Comparison of ENCODE assay signal across 1 cellular context in the genomic region with DNA sequence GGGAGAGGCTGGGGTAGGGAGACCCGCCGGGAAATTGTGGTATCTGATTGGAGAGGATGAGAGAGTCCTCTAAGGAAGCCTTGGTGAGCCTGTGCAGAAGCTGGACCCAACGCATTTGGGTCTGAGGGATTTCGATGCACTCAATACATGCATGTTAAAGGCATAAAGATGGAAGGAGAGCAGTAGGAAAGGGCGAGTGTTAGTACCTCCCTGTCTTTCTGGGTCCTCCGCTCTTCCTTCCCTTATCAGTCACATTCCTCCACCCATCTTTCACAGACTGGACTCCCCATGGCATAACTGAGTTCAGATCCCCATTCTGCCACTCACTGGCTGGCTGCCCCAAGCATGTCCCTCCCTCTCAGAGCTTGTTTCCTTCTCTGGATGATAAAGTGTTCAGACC.
TF ChIP-seq lines count a peak whose summit lies in the region.

No MANE protein-coding gene starts in this region.

TF ChIP-seq in H1, 55 proteins besides CTCF, POLR2A, EP300 and RAD21:
- TF ChIP-seq RNF2 (IDR thresholded peaks at IDR 0.05; ENCODE audit: borderline replicate concordance, low read depth, low read length, missing control alignments, poor library complexity, severe bottlenecking): no peak
- TF ChIP-seq HDAC6 (IDR thresholded peaks at IDR 0.05; ENCODE audit: low read depth, low read length): no peak
- TF ChIP-seq SUZ12 (IDR thresholded peaks at IDR 0.05; ENCODE audit: low read length): no peak
- TF ChIP-seq FOSL1 (IDR thresholded peaks at IDR 0.05; ENCODE audit: insufficient read depth, low read depth, low read length): no peak
- TF ChIP-seq SIN3A (conservative IDR thresholded peaks at IDR 0.05 in 1 of 2, IDR thresholded peaks at IDR 0.05 in 1 of 2; ENCODE audit: low read depth in 1 of 2, low read length in 2 of 2): no peak
- no peak for TF ChIP-seq KDM5A (IDR thresholded peaks at IDR 0.05; ENCODE audit: low read length)
- no peak for TF ChIP-seq POU5F1 (IDR thresholded peaks at IDR 0.05; ENCODE audit: low read depth, low read length)
- TF ChIP-seq KDM1A (IDR thresholded peaks at IDR 0.05; ENCODE audit: borderline replicate concordance, low read length): no peak
- TF ChIP-seq SP1 (IDR thresholded peaks at IDR 0.05; ENCODE audit: low read depth, low read length): no peak
- TF ChIP-seq MAFK (IDR thresholded peaks at IDR 0.05; ENCODE audit: low read depth, low read length): no peak
- no peak for TF ChIP-seq JUN (IDR thresholded peaks at IDR 0.05; ENCODE audit: low read depth, low read length)
- no peak for TF ChIP-seq SIRT6 (IDR thresholded peaks at IDR 0.05; ENCODE audit: low read length)
- TF ChIP-seq, protein P1, sequence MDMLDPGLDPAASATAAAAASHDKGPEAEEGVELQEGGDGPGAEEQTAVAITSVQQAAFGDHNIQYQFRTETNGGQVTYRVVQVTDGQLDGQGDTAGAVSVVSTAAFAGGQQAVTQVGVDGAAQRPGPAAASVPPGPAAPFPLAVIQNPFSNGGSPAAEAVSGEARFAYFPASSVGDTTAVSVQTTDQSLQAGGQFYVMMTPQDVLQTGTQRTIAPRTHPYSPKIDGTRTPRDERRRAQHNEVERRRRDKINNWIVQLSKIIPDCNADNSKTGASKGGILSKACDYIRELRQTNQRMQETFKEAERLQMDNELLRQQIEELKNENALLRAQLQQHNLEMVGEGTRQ (IDR thresholded peaks at IDR 0.05; ENCODE audit: low read length): no peak
- no peak for TF ChIP-seq HDAC2 (IDR thresholded peaks at IDR 0.05; ENCODE audit: borderline replicate concordance in 1 of 2, low read depth in 2 of 2, low read length in 2 of 2)
- no peak for TF ChIP-seq RXRA (IDR thresholded peaks at IDR 0.05; ENCODE audit: insufficient read depth, low read depth, low read length)
- no peak for TF ChIP-seq CBX8 (IDR thresholded peaks at IDR 0.05; ENCODE audit: borderline replicate concordance, low read depth, low read length)
- TF ChIP-seq BACH1 (IDR thresholded peaks at IDR 0.05; ENCODE audit: low read length): no peak
- no peak for TF ChIP-seq CBX5 (IDR thresholded peaks at IDR 0.05; ENCODE audit: low read depth, low read length)
- no peak for TF ChIP-seq SP2 (IDR thresholded peaks at IDR 0.05; ENCODE audit: low read length)
- TF ChIP-seq CEBPB (IDR thresholded peaks at IDR 0.05; ENCODE audit: low read depth, low read length): no peak
